1 cellular context compared by ENCODE assay signal in the genomic region with DNA sequence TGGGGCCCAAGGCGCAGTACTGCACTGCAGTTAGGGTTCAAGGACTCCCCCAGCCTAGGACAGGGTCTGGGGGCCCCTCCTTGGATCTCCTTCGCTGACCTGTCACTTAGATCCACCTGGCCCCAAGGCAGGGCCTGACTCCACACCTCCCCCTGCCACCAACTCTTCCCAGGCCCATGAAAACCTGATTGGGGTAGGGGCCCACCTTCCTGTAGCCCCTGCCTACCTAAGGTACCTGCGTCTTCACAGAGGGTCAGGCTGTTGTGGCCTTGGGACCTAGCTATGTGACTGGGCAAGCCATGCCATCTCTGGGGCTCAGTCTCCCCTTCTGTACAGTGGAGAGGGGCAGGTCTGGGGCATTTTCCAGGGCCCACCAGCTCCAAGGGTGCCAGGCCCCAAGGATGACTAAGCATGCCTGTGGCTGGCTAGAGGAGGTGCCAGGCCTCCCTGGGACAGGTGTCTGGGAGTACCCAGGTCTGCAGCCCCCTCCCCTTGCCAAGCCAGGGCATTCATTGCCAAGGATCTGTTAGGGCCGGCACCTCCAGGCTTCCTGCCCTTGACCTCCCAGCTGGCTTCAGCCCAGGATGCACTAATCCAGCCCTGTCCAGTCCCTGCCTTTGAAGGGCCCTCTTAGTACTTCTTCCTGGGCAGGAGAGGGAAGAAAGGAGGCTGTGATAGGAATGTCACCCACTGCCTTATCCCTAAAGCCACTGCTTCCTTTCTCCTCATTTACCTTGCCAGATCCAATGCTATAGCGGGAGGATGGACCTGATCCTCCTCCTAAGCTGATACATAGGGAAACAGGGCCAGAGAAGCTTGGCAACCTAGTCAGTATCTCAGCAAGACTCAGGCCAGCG.
TF ChIP-seq lines count a peak whose summit lies in the region.

No MANE protein-coding gene starts in this region.

TF ChIP-seq in SK-N-SH treated with all-trans-retinoic acid at 6 μM for 48 hours, 23 proteins besides CTCF, POLR2A, EP300 and RAD21 (continued from another document):
- TF ChIP-seq, protein P1, sequence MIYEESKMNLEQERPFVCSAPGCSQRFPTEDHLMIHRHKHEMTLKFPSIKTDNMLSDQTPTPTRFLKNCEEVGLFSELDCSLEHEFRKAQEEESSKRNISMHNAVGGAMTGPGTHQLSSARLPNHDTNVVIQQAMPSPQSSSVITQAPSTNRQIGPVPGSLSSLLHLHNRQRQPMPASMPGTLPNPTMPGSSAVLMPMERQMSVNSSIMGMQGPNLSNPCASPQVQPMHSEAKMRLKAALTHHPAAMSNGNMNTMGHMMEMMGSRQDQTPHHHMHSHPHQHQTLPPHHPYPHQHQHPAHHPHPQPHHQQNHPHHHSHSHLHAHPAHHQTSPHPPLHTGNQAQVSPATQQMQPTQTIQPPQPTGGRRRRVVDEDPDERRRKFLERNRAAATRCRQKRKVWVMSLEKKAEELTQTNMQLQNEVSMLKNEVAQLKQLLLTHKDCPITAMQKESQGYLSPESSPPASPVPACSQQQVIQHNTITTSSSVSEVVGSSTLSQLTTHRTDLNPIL (CRISPR knock-in tag; IDR thresholded peaks at IDR 0.05; ENCODE audit: low read depth): no peak
- no peak for TF ChIP-seq BACH2 (CRISPR knock-in tag; IDR thresholded peaks at IDR 0.05; ENCODE audit: borderline replicate concordance)
TF ChIP-seq in SK-N-SH treated with all-trans-retinoic acid at 6 μM for 48 hours: peak in this region for 0.
